ENCODE assay signal across 2 cellular contexts in the genomic region with DNA sequence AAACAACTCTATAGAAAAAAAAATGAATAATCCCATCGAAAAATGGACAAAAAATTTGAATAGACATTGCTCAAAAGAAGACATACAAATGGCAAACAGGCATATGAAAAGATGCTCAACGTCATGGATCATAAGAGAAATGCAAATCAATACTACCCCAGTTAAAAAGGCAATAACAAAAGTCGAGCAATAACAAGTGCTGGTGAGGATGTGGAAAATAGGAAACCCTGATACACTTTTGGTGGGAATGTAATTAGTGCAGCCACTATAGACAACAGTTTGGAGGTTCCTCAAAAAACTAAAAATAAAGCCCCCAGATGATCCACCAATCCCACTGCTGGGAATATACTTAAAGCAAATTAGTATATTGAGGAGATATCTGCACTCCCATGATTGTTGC.
TF ChIP-seq lines count a peak whose summit lies in the region.

No MANE protein-coding gene starts in this region.

TF ChIP-seq in HEK293, 187 proteins besides CTCF, POLR2A, EP300 and RAD21 (continued from another document):
- TF ChIP-seq EGR2 (tag by site-specific recombination; IDR thresholded peaks at IDR 0.05; ENCODE audit: low read depth) = no peak

TF ChIP-seq in K562, 482 proteins besides CTCF, POLR2A, EP300 and RAD21 (continued from another document):
- no peak for TF ChIP-seq U2AF2 (optimal IDR thresholded peaks at IDR 0.05; ENCODE audit: low read depth, low read length)
